In genomic region chr20:45373353-45374100, GRCh38 we compare ENCODE assay signal across 8 cellular contexts. TPM values are rescaled to one million over a fixed set of nuclear protein-coding genes. Genes with fewer than 3 reads are reported as not detected.
DNase-seq lines count a peak whose midpoint lies in the region; ATAC-seq and TF ChIP-seq lines count a peak whose summit lies in the region.

No MANE protein-coding gene starts in this region.

- H3K4me3 ChIP-seq in BJ (ENCODE audit: low read depth, low read length) = peak overlapping the region; percentile 33

- DNase-seq in BJ (ENCODE audit: low read depth) = no peak
- peak; percentile 84 for DNase-seq in glomerular visceral epithelial cell (ENCODE audit: extremely low spot score)
- peak; percentile 72 for DNase-seq in omental fat pad (ENCODE audit: low spot score)
- peak; percentile 93 for DNase-seq in superior temporal gyrus (ENCODE audit: extremely low spot score)

- ATAC-seq in GM19463 (IDR thresholded peaks at IDR 0.05; ENCODE audit: unreplicated experiment) (peak; percentile 85), SK-N-SH treated with all-trans-retinoic acid at 6 μM for 48 hours (peak; percentile 87), omental fat pad (ENCODE audit: low FRiP score) (peak; percentile 91)

- peaks cover 48% of the 10 kb centered on the region for H3K4me1 Mint-ChIP-seq in activated naive CD4-positive, alpha-beta T cell treated with anti-CD3 and anti-CD28 coated beads, Interleukin-2, amount 50 U/mL, for 24 hours

- no peaks in the 10 kb centered on the region for H3K27me3 ChIP-seq in BJ (ENCODE audit: control insufficient read depth, insufficient read depth, low read length)

- POLR2A ChIA-PET in BJ (lab: Charles Lee) = interaction anchor here (0.6 to 1.0 kb wide), 4 partner anchors 10 to 32 kb away, joined by 3 to 8 read pairs (median 4); partner anchors contain the start of gene SYS1

- H3K27me3 Mint-ChIP-seq in activated naive CD4-positive, alpha-beta T cell treated with anti-CD3 and anti-CD28 coated beads, Interleukin-2, amount 50 U/mL, for 24 hours = no peaks in the 10 kb centered on the region

- H3K9me3 Mint-ChIP-seq in activated naive CD4-positive, alpha-beta T cell treated with anti-CD3 and anti-CD28 coated beads, Interleukin-2, amount 50 U/mL, for 24 hours = no peaks in the 10 kb centered on the region

- peak overlapping the region; percentile 83 for H3K4me3 Mint-ChIP-seq in activated naive CD4-positive, alpha-beta T cell treated with anti-CD3 and anti-CD28 coated beads, Interleukin-2, amount 50 U/mL, for 24 hours

- TF ChIP-seq CTCF in BJ (IDR thresholded peaks at IDR 0.05; ENCODE audit: insufficient read depth, low read depth, low read length) = peak; percentile 94
- TF ChIP-seq CTCF in LNCAP (IDR thresholded peaks at IDR 0.05) = peak; percentile 83
- peak in 1 of 3 donors; percentile 86 for TF ChIP-seq CTCF in omental fat pad (IDR thresholded peaks at IDR 0.05)

- peaks cover 2% of the 10 kb centered on the region for H3K36me3 Mint-ChIP-seq in activated naive CD4-positive, alpha-beta T cell treated with anti-CD3 and anti-CD28 coated beads, Interleukin-2, amount 50 U/mL, for 24 hours

- CTCF ChIA-PET in BJ (lab: Yijun Ruan, JAX) = interaction anchor here (0.7 to 13.8 kb wide), 38 partner anchors 9 to 398 kb away, joined by 3 to 101 read pairs (median 4); partner anchors contain the start of genes PIGT and SYS1

- peaks cover 1% of the 10 kb centered on the region; the same call in 1 of the 2 replicates for H3K36me3 ChIP-seq in BJ (ENCODE audit: control insufficient read depth, insufficient read depth, low read length)

- H3K27ac Mint-ChIP-seq in activated naive CD4-positive, alpha-beta T cell treated with anti-CD3 and anti-CD28 coated beads, Interleukin-2, amount 50 U/mL, for 24 hours = peak overlapping the region; percentile 84

TF ChIP-seq in SK-N-SH treated with all-trans-retinoic acid at 6 μM for 48 hours, 23 proteins besides CTCF, POLR2A, EP300 and RAD21:
- TF ChIP-seq ESRRG (CRISPR knock-in tag; IDR thresholded peaks at IDR 0.05) = no peak
- TF ChIP-seq OSR1 (CRISPR knock-in tag; IDR thresholded peaks at IDR 0.05) = no peak
- TF ChIP-seq ZFP3 (CRISPR knock-in tag; IDR thresholded peaks at IDR 0.05) = no peak
- TF ChIP-seq ZC3H10 (CRISPR knock-in tag; IDR thresholded peaks at IDR 0.05) = no peak
- TF ChIP-seq CSDC2 (CRISPR knock-in tag; IDR thresholded peaks at IDR 0.05) = no peak
- TF ChIP-seq ZNF565 (CRISPR knock-in tag; conservative IDR thresholded peaks at IDR 0.05; ENCODE audit: low read depth) = no peak
- no peak for TF ChIP-seq POU6F1 (CRISPR knock-in tag; IDR thresholded peaks at IDR 0.05; ENCODE audit: borderline replicate concordance, low read depth)
- TF ChIP-seq CREB5 (CRISPR knock-in tag; IDR thresholded peaks at IDR 0.05; ENCODE audit: low read depth) = no peak
- no peak for TF ChIP-seq TCF4 (CRISPR knock-in tag; IDR thresholded peaks at IDR 0.05; ENCODE audit: borderline replicate concordance)
- no peak for TF ChIP-seq PPARA (CRISPR knock-in tag; IDR thresholded peaks at IDR 0.05; ENCODE audit: borderline replicate concordance)
- no peak for TF ChIP-seq ZNF70 (CRISPR knock-in tag; IDR thresholded peaks at IDR 0.05)
- TF ChIP-seq ZNF8 (CRISPR knock-in tag; IDR thresholded peaks at IDR 0.05) = no peak
- no peak for TF ChIP-seq CSRNP3 (CRISPR knock-in tag; IDR thresholded peaks at IDR 0.05)
- no peak for TF ChIP-seq TOX (CRISPR knock-in tag; IDR thresholded peaks at IDR 0.05; ENCODE audit: borderline replicate concordance)

RNA-seq across cellular contexts. Expression of gene TP53TG5, which starts 4.6 kb away (rescaled TPM):
- polyA plus RNA-seq in BJ (2011; rRNA removed) = not detected in 2 replicates
- not detected in 2 replicates for polyA minus RNA-seq in BJ (2011; rRNA and poly(A)+ RNA removed)
- under 1 TPM in 1 of 4 donors, not detected in 3; 0.47 TPM for total RNA-seq in omental fat pad

RNA-seq across cellular contexts. Expression of gene SYS1, which starts 10.6 kb away (rescaled TPM):
- 38.8 and 71.4 TPM in 2 replicates for polyA plus RNA-seq in BJ (2011; rRNA removed)
- polyA minus RNA-seq in BJ (2011; rRNA and poly(A)+ RNA removed) = 35.1 and 67.8 TPM in 2 replicates
- total RNA-seq in omental fat pad = 10 to 100 TPM; 26.6 to 55.0 (median 51.3) TPM

RNA-seq across cellular contexts. Expression of gene SDC4, which starts 25.3 kb away (rescaled TPM):
- polyA plus RNA-seq in BJ (2011; rRNA removed) = 147 and 153 TPM in 2 replicates
- 140 and 225 TPM in 2 replicates for polyA minus RNA-seq in BJ (2011; rRNA and poly(A)+ RNA removed)
- total RNA-seq in omental fat pad = 100 to 1,000 TPM in 2 of 4 donors, 10 to 100 TPM in 2; 31.4 to 279 (median 103) TPM

RNA-seq across cellular contexts. Expression of gene DBNDD2, which starts 34.6 kb away (rescaled TPM):
- 69.4 and 77.0 TPM in 2 replicates for polyA plus RNA-seq in BJ (2011; rRNA removed)
- 26.1 and 36.1 TPM in 2 replicates for polyA minus RNA-seq in BJ (2011; rRNA and poly(A)+ RNA removed)
- 10 to 100 TPM; 20.7 to 45.7 (median 27.9) TPM for total RNA-seq in omental fat pad

RNA-seq across cellular contexts. Expression of gene PIGT, which starts 42.4 kb away (rescaled TPM):
- polyA plus RNA-seq in BJ (2011; rRNA removed) = 135 and 236 TPM in 2 replicates
- 39.7 and 47.6 TPM in 2 replicates for polyA minus RNA-seq in BJ (2011; rRNA and poly(A)+ RNA removed)
- total RNA-seq in omental fat pad = 10 to 100 TPM; 76.4 to 87.3 (median 83.5) TPM
